In genomic region chr1:19347538-19348177, GRCh38 we compare ENCODE assay signal across 1 cellular context.
TF ChIP-seq lines count a peak whose summit lies in the region.

No MANE protein-coding gene starts in this region.

TF ChIP-seq in GM23338, 12 proteins besides CTCF, POLR2A, EP300 and RAD21 (continued from another document):
- TF ChIP-seq REST (IDR thresholded peaks at IDR 0.05; ENCODE audit: unreplicated experiment) (no peak), EZH2phosphoT487 (IDR thresholded peaks at IDR 0.05; ENCODE audit: unreplicated experiment) (no peak), JUNB (IDR thresholded peaks at IDR 0.05; ENCODE audit: unreplicated experiment) (no peak), POLR2AphosphoS5 (IDR thresholded peaks at IDR 0.05; ENCODE audit: low read depth) (no peak)
- TF ChIP-seq, protein P1, sequence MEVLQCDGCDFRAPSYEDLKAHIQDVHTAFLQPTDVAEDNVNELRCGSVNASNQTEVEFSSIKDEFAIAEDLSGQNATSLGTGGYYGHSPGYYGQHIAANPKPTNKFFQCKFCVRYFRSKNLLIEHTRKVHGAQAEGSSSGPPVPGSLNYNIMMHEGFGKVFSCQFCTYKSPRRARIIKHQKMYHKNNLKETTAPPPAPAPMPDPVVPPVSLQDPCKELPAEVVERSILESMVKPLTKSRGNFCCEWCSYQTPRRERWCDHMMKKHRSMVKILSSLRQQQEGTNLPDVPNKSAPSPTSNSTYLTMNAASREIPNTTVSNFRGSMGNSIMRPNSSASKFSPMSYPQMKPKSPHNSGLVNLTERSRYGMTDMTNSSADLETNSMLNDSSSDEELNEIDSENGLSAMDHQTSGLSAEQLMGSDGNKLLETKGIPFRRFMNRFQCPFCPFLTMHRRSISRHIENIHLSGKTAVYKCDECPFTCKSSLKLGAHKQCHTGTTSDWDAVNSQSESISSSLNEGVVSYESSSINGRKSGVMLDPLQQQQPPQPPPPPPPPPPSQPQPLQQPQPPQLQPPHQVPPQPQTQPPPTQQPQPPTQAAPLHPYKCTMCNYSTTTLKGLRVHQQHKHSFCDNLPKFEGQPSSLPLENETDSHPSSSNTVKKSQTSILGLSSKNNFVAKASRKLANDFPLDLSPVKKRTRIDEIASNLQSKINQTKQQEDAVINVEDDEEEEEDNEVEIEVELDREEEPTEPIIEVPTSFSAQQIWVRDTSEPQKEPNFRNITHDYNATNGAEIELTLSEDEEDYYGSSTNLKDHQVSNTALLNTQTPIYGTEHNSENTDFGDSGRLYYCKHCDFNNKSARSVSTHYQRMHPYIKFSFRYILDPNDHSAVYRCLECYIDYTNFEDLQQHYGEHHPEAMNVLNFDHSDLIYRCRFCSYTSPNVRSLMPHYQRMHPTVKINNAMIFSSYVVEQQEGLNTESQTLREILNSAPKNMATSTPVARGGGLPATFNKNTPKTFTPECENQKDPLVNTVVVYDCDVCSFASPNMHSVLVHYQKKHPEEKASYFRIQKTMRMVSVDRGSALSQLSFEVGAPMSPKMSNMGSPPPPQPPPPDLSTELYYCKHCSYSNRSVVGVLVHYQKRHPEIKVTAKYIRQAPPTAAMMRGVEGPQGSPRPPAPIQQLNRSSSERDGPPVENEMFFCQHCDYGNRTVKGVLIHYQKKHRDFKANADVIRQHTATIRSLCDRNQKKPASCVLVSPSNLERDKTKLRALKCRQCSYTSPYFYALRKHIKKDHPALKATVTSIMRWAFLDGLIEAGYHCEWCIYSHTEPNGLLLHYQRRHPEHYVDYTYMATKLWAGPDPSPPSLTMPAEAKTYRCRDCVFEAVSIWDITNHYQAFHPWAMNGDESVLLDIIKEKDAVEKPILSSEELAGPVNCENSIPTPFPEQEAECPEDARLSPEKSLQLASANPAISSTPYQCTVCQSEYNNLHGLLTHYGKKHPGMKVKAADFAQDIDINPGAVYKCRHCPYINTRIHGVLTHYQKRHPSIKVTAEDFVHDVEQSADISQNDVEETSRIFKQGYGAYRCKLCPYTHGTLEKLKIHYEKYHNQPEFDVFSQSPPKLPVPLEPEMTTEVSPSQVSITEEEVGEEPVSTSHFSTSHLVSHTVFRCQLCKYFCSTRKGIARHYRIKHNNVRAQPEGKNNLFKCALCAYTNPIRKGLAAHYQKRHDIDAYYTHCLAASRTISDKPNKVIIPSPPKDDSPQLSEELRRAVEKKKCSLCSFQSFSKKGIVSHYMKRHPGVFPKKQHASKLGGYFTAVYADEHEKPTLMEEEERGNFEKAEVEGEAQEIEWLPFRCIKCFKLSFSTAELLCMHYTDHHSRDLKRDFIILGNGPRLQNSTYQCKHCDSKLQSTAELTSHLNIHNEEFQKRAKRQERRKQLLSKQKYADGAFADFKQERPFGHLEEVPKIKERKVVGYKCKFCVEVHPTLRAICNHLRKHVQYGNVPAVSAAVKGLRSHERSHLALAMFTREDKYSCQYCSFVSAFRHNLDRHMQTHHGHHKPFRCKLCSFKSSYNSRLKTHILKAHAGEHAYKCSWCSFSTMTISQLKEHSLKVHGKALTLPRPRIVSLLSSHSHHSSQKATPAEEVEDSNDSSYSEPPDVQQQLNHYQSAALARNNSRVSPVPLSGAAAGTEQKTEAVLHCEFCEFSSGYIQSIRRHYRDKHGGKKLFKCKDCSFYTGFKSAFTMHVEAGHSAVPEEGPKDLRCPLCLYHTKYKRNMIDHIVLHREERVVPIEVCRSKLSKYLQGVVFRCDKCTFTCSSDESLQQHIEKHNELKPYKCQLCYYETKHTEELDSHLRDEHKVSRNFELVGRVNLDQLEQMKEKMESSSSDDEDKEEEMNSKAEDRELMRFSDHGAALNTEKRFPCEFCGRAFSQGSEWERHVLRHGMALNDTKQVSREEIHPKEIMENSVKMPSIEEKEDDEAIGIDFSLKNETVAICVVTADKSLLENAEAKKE (CRISPR knock-in tag; IDR thresholded peaks at IDR 0.05): no peak
